In the genomic region with DNA sequence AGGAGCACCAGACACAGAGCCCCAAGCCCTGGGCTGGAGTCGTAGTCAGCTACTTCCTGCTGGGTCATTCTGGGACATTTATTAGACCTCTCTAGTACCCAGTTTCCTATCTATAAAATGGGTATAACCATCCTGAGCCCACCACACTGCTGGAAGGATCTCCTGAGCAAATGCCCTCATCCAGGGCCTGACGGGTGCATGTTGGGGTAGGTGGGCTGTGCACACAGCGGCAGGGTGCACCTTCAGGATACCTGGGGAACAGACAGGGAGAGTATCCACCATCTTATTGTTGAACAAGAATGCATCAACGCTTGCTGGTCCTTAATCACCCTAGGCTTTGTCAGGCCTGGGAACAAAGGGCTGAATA, we compare ENCODE assay signal across 11 cellular contexts.
DNase-seq lines count a peak whose midpoint lies in the region; ATAC-seq and TF ChIP-seq lines count a peak whose summit lies in the region.
"Had no signal": no experiment of that assay in that cellular context is flagged by ENCODE, and none has a peak within 500 bp of the region (broad histone marks: within the 10 kb centered on the region; RNA-seq: fewer than 3 reads in every experiment).

No MANE protein-coding gene starts in this region.

- intact Hi-C loops in natural killer cell (cut with micrococcal nuclease), result loop anchor here (1.0 to 5.0 kb wide), 6 partner anchors 12 to 308 kb away; no protein-coding TSS in a partner anchor

- CTCF ChIA-PET in activated CD8-positive, alpha-beta T cell treated with anti-CD3 and anti-CD28 coated beads, Interleukin-2, amount 10 ng/mL, durations not matched to agents 7 days and 5 days (lab: Charles Lee), result interaction anchor here (0.7 to 3.7 kb wide), 7 partner anchors 31 to 189 kb away, joined by 3 to 15 read pairs (median 3); no protein-coding TSS in a partner anchor

- H3K27me3 ChIP-seq in BLaER1 (no peaks in the 10 kb centered on the region), HL-60 (ENCODE audit: insufficient read depth, poor library complexity, severe bottlenecking) (no peaks in the 10 kb centered on the region)

- peak overlapping the region; percentile 82 for H3K27ac Mint-ChIP-seq in activated CD8-positive, alpha-beta T cell treated with anti-CD3 and anti-CD28 coated beads, Interleukin-2, amount 10 ng/mL, durations not matched to agents 7 days and 5 days
- peak overlapping the region; percentile 88 to 93 for H3K27ac Mint-ChIP-seq in natural killer cell

- H3K27ac ChIP-seq in BLaER1 (peak overlapping the region; percentile 85), HL-60 (replicated peaks) (peak overlapping the region; percentile 83)

- peak overlapping the region; percentile 86 for H3K4me2 ChIP-seq in BLaER1

- peak overlapping the region; percentile 68 for H3K9ac ChIP-seq in BLaER1

- peaks cover 93% of the 10 kb centered on the region for H3K4me1 ChIP-seq in BLaER1
- H3K4me1 ChIP-seq: HAP-1 had no signal

- peaks cover 38% of the 10 kb centered on the region for H3K4me1 Mint-ChIP-seq in activated CD8-positive, alpha-beta T cell treated with anti-CD3 and anti-CD28 coated beads, Interleukin-2, amount 10 ng/mL, durations not matched to agents 7 days and 5 days (ENCODE audit: low read depth)
- H3K4me1 Mint-ChIP-seq in natural killer cell, result peaks cover 57 to 72% of the 10 kb centered on the region in 2 donors

- H3K9me3 ChIP-seq in BLaER1, result no peaks in the 10 kb centered on the region; the same call in 1 of the 2 replicates
- H3K9me3 ChIP-seq: HAP-1 had no signal

- no peak for ATAC-seq in activated CD8-positive, alpha-beta T cell treated with anti-CD3 and anti-CD28 coated beads, Interleukin-2, amount 10 ng/mL, durations not matched to agents 7 days and 5 days
- no peak for ATAC-seq in natural killer cell

- TF ChIP-seq CTCF in HL-60 (IDR thresholded peaks at IDR 0.05; ENCODE audit: insufficient read depth, low read length), result no peak
- no peak for TF ChIP-seq CTCF in natural killer cell (IDR thresholded peaks at IDR 0.05)

- H3K9me3 Mint-ChIP-seq in activated CD8-positive, alpha-beta T cell treated with anti-CD3 and anti-CD28 coated beads, Interleukin-2, amount 10 ng/mL, durations not matched to agents 7 days and 5 days (ENCODE audit: insufficient read depth), result no peaks in the 10 kb centered on the region
- no peaks in the 10 kb centered on the region for H3K9me3 Mint-ChIP-seq in natural killer cell
- H3K9me3 Mint-ChIP-seq: brain had no signal

- POLR2A ChIA-PET in activated CD8-positive, alpha-beta T cell treated with anti-CD3 and anti-CD28 coated beads, Interleukin-2, amount 10 ng/mL, durations not matched to agents 7 days and 5 days (lab: Charles Lee), result interaction anchor here (1.0 to 1.2 kb wide), 3 partner anchors 40 to 66 kb away, joined by 3 to 5 read pairs (median 3); no protein-coding TSS in a partner anchor

- H3K36me3 Mint-ChIP-seq in activated CD8-positive, alpha-beta T cell treated with anti-CD3 and anti-CD28 coated beads, Interleukin-2, amount 10 ng/mL, durations not matched to agents 7 days and 5 days (ENCODE audit: low read depth), result peaks cover 5% of the 10 kb centered on the region
- H3K36me3 Mint-ChIP-seq in natural killer cell, result no peaks in the 10 kb centered on the region
- H3K36me3 Mint-ChIP-seq: brain had no signal

- no peaks in the 10 kb centered on the region for H3K36me3 ChIP-seq in BLaER1
- H3K36me3 ChIP-seq: HAP-1 had no signal

- H3K4me3 ChIP-seq in BLaER1 (peak overlapping the region; percentile 43), HL-60 (replicated peaks; ENCODE audit: insufficient read depth, low read length) (no peak overlapping the region)
- H3K4me3 ChIP-seq: HAP-1 had no signal

- no peaks in the 10 kb centered on the region for H3K27me3 Mint-ChIP-seq in activated CD8-positive, alpha-beta T cell treated with anti-CD3 and anti-CD28 coated beads, Interleukin-2, amount 10 ng/mL, durations not matched to agents 7 days and 5 days (ENCODE audit: low read depth)
- H3K27me3 Mint-ChIP-seq in natural killer cell (ENCODE audit: low read depth in 2 of 2), result no peaks in the 10 kb centered on the region
- H3K27me3 Mint-ChIP-seq: brain had no signal

- DNase-seq in HL-60 (ENCODE audit: low read depth in 1 of 2, low spot score in 1 of 2) (no peak), natural killer cell (no peak), foreskin melanocyte (no peak), SW 1271 (lab: John Stamatoyannopoulos, UW) (no peak), DMS79 (lab: John Stamatoyannopoulos, UW) (no peak)
- no peak for DNase-seq in activated CD8-positive, alpha-beta T cell treated with anti-CD3 and anti-CD28 coated beads, Interleukin-2, amount 10 ng/mL, durations not matched to agents 7 days and 5 days
- DNase-seq: cortex of kidney, NCI-H345 had no signal

- no peak overlapping the region for H3K4me3 Mint-ChIP-seq in activated CD8-positive, alpha-beta T cell treated with anti-CD3 and anti-CD28 coated beads, Interleukin-2, amount 10 ng/mL, durations not matched to agents 7 days and 5 days
- H3K4me3 Mint-ChIP-seq in natural killer cell, result peak overlapping the region; percentile 92
- H3K4me3 Mint-ChIP-seq: brain had no signal

- H4K20me1 ChIP-seq in BLaER1, result no peaks in the 10 kb centered on the region
